Comparison of ENCODE assay signal across 22 cellular contexts in genomic region chr15:97902140-97902780, GRCh38. TPM values are rescaled to one million over a fixed set of nuclear protein-coding genes. Genes with fewer than 3 reads are reported as not detected.
DNase-seq lines count a peak whose midpoint lies in the region; ATAC-seq lines count a peak whose summit lies in the region.
"Had no signal": no experiment of that assay in that cellular context is flagged by ENCODE, and none has a peak within 500 bp of the region (broad histone marks: within the 10 kb centered on the region; RNA-seq: fewer than 3 reads in every experiment).

No MANE protein-coding gene starts in this region.

- H2AK5ac ChIP-seq in trophoblast cell (ENCODE audit: low read length): no peak overlapping the region

- ATAC-seq in esophagus mucosa (peak; percentile 78), GM21529 (IDR thresholded peaks at IDR 0.05; ENCODE audit: unreplicated experiment) (no peak)
- ATAC-seq: effector memory CD8-positive, alpha-beta T cell; stimulated activated naive CD8-positive, alpha-beta T cell treated with anti-CD3 and anti-CD28 coated beads, Interleukin-15, Interleukin-2, amounts not matched to agents 100 U/mL and 50 U/mL, for 24 hours had no signal

- H2BK5ac ChIP-seq in trophoblast cell (ENCODE audit: low read depth, low read length, poor library complexity): no peak overlapping the region

- no peak overlapping the region for H3K9ac ChIP-seq in trophoblast cell (ENCODE audit: low read length)

- no peak overlapping the region for H3K18ac ChIP-seq in trophoblast cell (ENCODE audit: low read length)

- no peaks in the 10 kb centered on the region for H3K27me3 ChIP-seq in trophoblast cell (ENCODE audit: insufficient read depth, low read length)
- H3K27me3 ChIP-seq: Peyer's patch, vagina had no signal

- no peak overlapping the region for H3K4me2 ChIP-seq in trophoblast cell (ENCODE audit: low read length)

- peaks cover 2% of the 10 kb centered on the region for H3K9me3 ChIP-seq in trophoblast cell (ENCODE audit: insufficient read depth, low read depth, low read length)
- H3K9me3 ChIP-seq: Peyer's patch, vagina had no signal

- H4K12ac ChIP-seq in trophoblast cell (ENCODE audit: low read depth, low read length): no peak overlapping the region

- H2AFZ ChIP-seq in trophoblast cell (ENCODE audit: insufficient read depth, low read length, poor library complexity): no peak overlapping the region

- DNase-seq in EH (ENCODE audit: low read depth) (peak; percentile 99), M059J (ENCODE audit: low read depth) (peak; percentile 79), trophoblast cell (peak; percentile 72 to 78), NCI-H510A (lab: John Stamatoyannopoulos, UW) (no peak), SHP77 (lab: John Stamatoyannopoulos, UW) (no peak), caudate nucleus (lab: John Stamatoyannopoulos, UW) (no peak)
- DNase-seq: activated CD4-positive, alpha-beta T cell treated with anti-CD3 and anti-CD28 coated beads for 4 hours; activated naive CD8-positive, alpha-beta T cell treated with anti-CD3 and anti-CD28 coated beads for 36 hours; activated T-cell treated with anti-CD3 and anti-CD28 coated beads, Interleukin-2, amount 50 U/mL, for 24 hours; CD4-positive, CD25-positive, alpha-beta regulatory T cell; effector memory CD8-positive, alpha-beta T cell; Kasumi-1; kidney; NCI-H187 treated with DMSO at 0.1 percent for 48 hours; NCI-H526 treated with DMSO at 0.1 percent for 48 hours; Peyer's patch; small intestine; stimulated activated naive CD8-positive, alpha-beta T cell treated with anti-CD3 and anti-CD28 coated beads, Interleukin-15, Interleukin-2, amounts not matched to agents 100 U/mL and 50 U/mL, for 24 hours had no signal

- no peaks in the 10 kb centered on the region for H3K79me2 ChIP-seq in trophoblast cell (ENCODE audit: control insufficient read depth, insufficient read depth, low read length, poor library complexity)

- no peak overlapping the region for H2BK12ac ChIP-seq in trophoblast cell (ENCODE audit: low read length)

- WGBS in trophoblast cell (ENCODE audit: extremely low coverage, insufficient coverage, insufficient read length): no CpG with 5 or more reads among the region's 10 CpGs

- no peak overlapping the region for H3K4me3 ChIP-seq in trophoblast cell (ENCODE audit: low read depth, low read length)
- H3K4me3 ChIP-seq: cardiac muscle cell, Peyer's patch, vagina had no signal

- no peaks in the 10 kb centered on the region for H3K79me1 ChIP-seq in trophoblast cell (ENCODE audit: low read length)

- H4K8ac ChIP-seq in trophoblast cell (ENCODE audit: low read depth, low read length): no peak overlapping the region

- no peaks in the 10 kb centered on the region for H3K4me1 ChIP-seq in trophoblast cell (ENCODE audit: control insufficient read depth in 1 of 2, insufficient read depth in 2 of 2, low read length in 2 of 2)
- H3K4me1 ChIP-seq: Peyer's patch had no signal

- H3K36me3 ChIP-seq in trophoblast cell (ENCODE audit: control insufficient read depth in 1 of 2, insufficient read depth in 2 of 2, low read length in 2 of 2): no peaks in the 10 kb centered on the region
- H3K36me3 ChIP-seq: cardiac muscle cell, Peyer's patch, vagina had no signal

- no peak overlapping the region for H3K23ac ChIP-seq in trophoblast cell (ENCODE audit: low read length)

- H3K27ac ChIP-seq in trophoblast cell (ENCODE audit: low read depth, low read length) (no peak overlapping the region), caudate nucleus (ENCODE audit: low read depth, low read length) (no peak overlapping the region)
- H3K27ac ChIP-seq: cardiac muscle cell, Peyer's patch, vagina had no signal

- H4K91ac ChIP-seq in trophoblast cell (ENCODE audit: low read depth, low read length): no peak overlapping the region

- H2BK120ac ChIP-seq in trophoblast cell (ENCODE audit: insufficient read depth, low read length, poor library complexity): no peak overlapping the region

- H3K4ac ChIP-seq in trophoblast cell (ENCODE audit: low read depth, low read length): no peak overlapping the region

- H3K14ac ChIP-seq in trophoblast cell (ENCODE audit: low read length): no peak overlapping the region

RNA-seq across cellular contexts. Expression of gene ARRDC4, which starts 58.2 kb away (rescaled TPM):
- total RNA-seq in M059J (2014; rRNA removed; shearing (Covaris generic)): 9.9 and 13.9 TPM in 2 replicates
- total RNA-seq in esophagus mucosa: 2.9 TPM
- 0.72 and 0.94 TPM in 2 replicates for polyA plus RNA-seq in trophoblast cell (2013)

Comparison
In these comparisons a context has a peak if more than half of its experiments do, and no peak if none do; other contexts are left out.
1. DNase-seq: peak in EH (single experiment), M059J (single experiment) and trophoblast cell (2 of 2); none in NCI-H510A (single experiment), SHP77 (0 of 2) and caudate nucleus (0 of 61).